16 cellular contexts compared by ENCODE assay signal in genomic region chr22:46815132-46815531, GRCh38. TPM values are rescaled to one million over a fixed set of nuclear protein-coding genes. Genes with fewer than 3 reads are reported as not detected.
A peak's percentile ranks its signal among the peaks of the same experiment; 100 is the strongest.
DNase-seq lines count a peak whose midpoint lies in the region; ATAC-seq and TF ChIP-seq lines count a peak whose summit lies in the region.
"Had no signal": no experiment of that assay in that cellular context is flagged by ENCODE, and none has a peak within 500 bp of the region (broad histone marks: within the 10 kb centered on the region; RNA-seq: fewer than 3 reads in every experiment).

No MANE protein-coding gene starts in this region.

- no peak overlapping the region for H3K4me3 Mint-ChIP-seq in T-helper 1 cell treated with Interleukin-12 subunit alpha and Interleukin-12 subunit beta and Interleukin-4 antibody, amounts not matched to agents 30 μg/mL and 1 μg/mL, for 36 hours
- no peak overlapping the region for H3K4me3 Mint-ChIP-seq in activated CD4-positive, alpha-beta memory T cell treated with anti-CD3 and anti-CD28 coated beads, Interleukin-2, amount 10 ng/mL, durations not matched to agents 7 days and 5 days
- H3K4me3 Mint-ChIP-seq: activated naive CD4-positive, alpha-beta T cell treated with anti-CD3 and anti-CD28 coated beads, Interleukin-2, amount 50 U/mL, for 24 hours; brain had no signal

- H3K4me1 ChIP-seq in lung (ENCODE audit: control insufficient read depth in 2 of 2, insufficient read depth in 2 of 2, low read length in 2 of 2) (peaks cover 0 to 10% of the 10 kb centered on the region in 2 donors), transverse colon (peaks cover 12 to 33% (median 23%) of the 10 kb centered on the region in 4 donors)

- POLR2A ChIA-PET in activated CD4-positive, alpha-beta memory T cell treated with anti-CD3 and anti-CD28 coated beads, Interleukin-2, amount 10 ng/mL, durations not matched to agents 7 days and 5 days (lab: Charles Lee) = no interaction called here

- no peaks in the 10 kb centered on the region for H3K27me3 Mint-ChIP-seq in T-helper 1 cell treated with Interleukin-12 subunit alpha and Interleukin-12 subunit beta and Interleukin-4 antibody, amounts not matched to agents 30 μg/mL and 1 μg/mL, for 36 hours (ENCODE audit: low read depth)
- no peaks in the 10 kb centered on the region for H3K27me3 Mint-ChIP-seq in activated CD4-positive, alpha-beta memory T cell treated with anti-CD3 and anti-CD28 coated beads, Interleukin-2, amount 10 ng/mL, durations not matched to agents 7 days and 5 days
- H3K27me3 Mint-ChIP-seq: activated naive CD4-positive, alpha-beta T cell treated with anti-CD3 and anti-CD28 coated beads, Interleukin-2, amount 50 U/mL, for 24 hours; brain had no signal

- H3K4me1 Mint-ChIP-seq in T-helper 1 cell treated with Interleukin-12 subunit alpha and Interleukin-12 subunit beta and Interleukin-4 antibody, amounts not matched to agents 30 μg/mL and 1 μg/mL, for 36 hours (ENCODE audit: low read depth) = peaks cover 20% of the 10 kb centered on the region
- H3K4me1 Mint-ChIP-seq in activated CD4-positive, alpha-beta memory T cell treated with anti-CD3 and anti-CD28 coated beads, Interleukin-2, amount 10 ng/mL, durations not matched to agents 7 days and 5 days = peaks cover 16% of the 10 kb centered on the region

- TF ChIP-seq POLR2A in transverse colon (IDR thresholded peaks at IDR 0.05) = no peak

- no peaks in the 10 kb centered on the region for H3K9me3 ChIP-seq in lung (ENCODE audit: control insufficient read depth in 2 of 2, insufficient read depth in 1 of 2, low read length in 1 of 2)
- no peaks in the 10 kb centered on the region for H3K9me3 ChIP-seq in transverse colon

- peaks cover 0 to 3% of the 10 kb centered on the region in 2 donors for H3K36me3 ChIP-seq in lung (ENCODE audit: control insufficient read depth in 2 of 2, insufficient read depth in 2 of 2, low read length in 2 of 2)
- no peaks in the 10 kb centered on the region for H3K36me3 ChIP-seq in transverse colon

- H3K4me3 ChIP-seq in coronary artery = no peak overlapping the region
- H3K4me3 ChIP-seq in lung = no peak overlapping the region
- no peak overlapping the region for H3K4me3 ChIP-seq in transverse colon
- H3K4me3 ChIP-seq: skin epidermis had no signal

- no peaks in the 10 kb centered on the region for H3K27me3 ChIP-seq in lung (ENCODE audit: control insufficient read depth, insufficient read depth)
- H3K27me3 ChIP-seq in transverse colon = no peaks in the 10 kb centered on the region

- intact Hi-C loops in transverse colon (cut with DNase I; ENCODE audit: low total_unique reads) = no loop called here

- no peaks in the 10 kb centered on the region for H3K9me3 Mint-ChIP-seq in T-helper 1 cell treated with Interleukin-12 subunit alpha and Interleukin-12 subunit beta and Interleukin-4 antibody, amounts not matched to agents 30 μg/mL and 1 μg/mL, for 36 hours
- H3K9me3 Mint-ChIP-seq in activated CD4-positive, alpha-beta memory T cell treated with anti-CD3 and anti-CD28 coated beads, Interleukin-2, amount 10 ng/mL, durations not matched to agents 7 days and 5 days = peaks cover 3% of the 10 kb centered on the region

- H3K36me3 Mint-ChIP-seq in T-helper 1 cell treated with Interleukin-12 subunit alpha and Interleukin-12 subunit beta and Interleukin-4 antibody, amounts not matched to agents 30 μg/mL and 1 μg/mL, for 36 hours (ENCODE audit: low read depth) = peaks cover 26% of the 10 kb centered on the region
- H3K36me3 Mint-ChIP-seq in activated CD4-positive, alpha-beta memory T cell treated with anti-CD3 and anti-CD28 coated beads, Interleukin-2, amount 10 ng/mL, durations not matched to agents 7 days and 5 days (ENCODE audit: low read depth) = peaks cover 37% of the 10 kb centered on the region

- no peak for TF ChIP-seq CTCF in coronary artery (IDR thresholded peaks at IDR 0.05)
- TF ChIP-seq CTCF in lung (IDR thresholded peaks at IDR 0.05; ENCODE audit: control extremely low read depth, extremely low read depth) = no peak
- no peak for TF ChIP-seq CTCF in transverse colon (IDR thresholded peaks at IDR 0.05)

- no peak for TF ChIP-seq EP300 in transverse colon (IDR thresholded peaks at IDR 0.05; ENCODE audit: low read depth)

- 74 to 90% methylated on average over 12 of the region's 12 CpGs for WGBS in lung, 2 donors
- 21 to 61% methylated on average over 5 to 12 of the region's 12 CpGs for WGBS in transverse colon (ENCODE audit: low coverage in 1 of 2), 2 donors

- CTCF ChIA-PET in activated CD4-positive, alpha-beta memory T cell treated with anti-CD3 and anti-CD28 coated beads, Interleukin-2, amount 10 ng/mL, durations not matched to agents 7 days and 5 days (lab: Charles Lee) = no interaction called here

- in situ Hi-C loops in transverse colon (cut with MboI; ENCODE audit: low pct_ligation_motif_present in 1 of 4, low pct_unique_long_range_greater_than_20kb in 1 of 4, low sequenced_read_pairs in 3 of 4) = no loop called here

- ATAC-seq in lung (ENCODE audit: insufficient read depth, low FRiP score) (peak; percentile 20), HG03354 (IDR thresholded peaks at IDR 0.05; ENCODE audit: poor library complexity, severe bottlenecking, unreplicated experiment) (no peak)
- ATAC-seq: HCT116 had no signal

- H3K27ac ChIP-seq in coronary artery (no peak overlapping the region), lung (ENCODE audit: low read depth in 1 of 2, low read length in 1 of 2) (peak overlapping the region in 1 of 2 donors; percentile 49), transverse colon (peak overlapping the region in 3 of 4 donors; percentile 3 to 53 (median 41))

- peak overlapping the region; percentile 45 for H3K27ac Mint-ChIP-seq in T-helper 1 cell treated with Interleukin-12 subunit alpha and Interleukin-12 subunit beta and Interleukin-4 antibody, amounts not matched to agents 30 μg/mL and 1 μg/mL, for 36 hours
- no peak overlapping the region for H3K27ac Mint-ChIP-seq in activated CD4-positive, alpha-beta memory T cell treated with anti-CD3 and anti-CD28 coated beads, Interleukin-2, amount 10 ng/mL, durations not matched to agents 7 days and 5 days

- no peak for DNase-seq in T-helper 1 cell
- DNase-seq in coronary artery (ENCODE audit: low spot score) = peak; percentile 55
- no peak for DNase-seq in lung (ENCODE audit: low spot score)
- DNase-seq in transverse colon = peak; percentile 65
- no peak for DNase-seq in NCI-H146 (lab: John Stamatoyannopoulos, UW)
- DNase-seq in activated CD4-positive, alpha-beta memory T cell treated with anti-CD3 and anti-CD28 coated beads, Interleukin-2, amount 10 ng/mL, durations not matched to agents 7 days and 5 days = no peak
- DNase-seq: activated CD4-positive, alpha-beta T cell treated with anti-CD3 and anti-CD28 coated beads, Interleukin-2, amount 50 U/mL, for 48 hours; Kasumi-1; NCI-H2171; NCI-H82 had no signal

RNA-seq across cellular contexts. Expression of gene TBC1D22A, which starts 52.7 kb away (rescaled TPM):
- total RNA-seq in lung = 10 to 100 TPM; 20.3 to 38.4 TPM
- polyA plus RNA-seq in lung = 10 to 100 TPM; 20.2 to 21.6 TPM
- 100 to 1,000 TPM in 1 of 4 donors, 10 to 100 TPM in 3; 31.2 to 111 (median 41.8) TPM for total RNA-seq in transverse colon
- total RNA-seq in activated CD4-positive, alpha-beta memory T cell treated with anti-CD3 and anti-CD28 coated beads, Interleukin-2, amount 10 ng/mL, durations not matched to agents 7 days and 5 days = 10 to 100 TPM; 38.5 to 41.0 TPM

Comparison
In these comparisons a context has a peak if more than half of its experiments do, and no peak if none do; other contexts are left out.
1. DNase-seq: peak in coronary artery (single experiment) and transverse colon (single experiment); none in T-helper 1 cell (0 of 5), lung (single experiment), NCI-H146 (single experiment) and activated CD4-positive, alpha-beta memory T cell treated with anti-CD3 and anti-CD28 coated beads, Interleukin-2, amount 10 ng/mL, durations not matched to agents 7 days and 5 days (single experiment).
2. H3K27ac ChIP-seq: peak in transverse colon (3 of 4); none in coronary artery (0 of 2).